Comparison of ENCODE assay signal across 10 cellular contexts in the genomic region with DNA sequence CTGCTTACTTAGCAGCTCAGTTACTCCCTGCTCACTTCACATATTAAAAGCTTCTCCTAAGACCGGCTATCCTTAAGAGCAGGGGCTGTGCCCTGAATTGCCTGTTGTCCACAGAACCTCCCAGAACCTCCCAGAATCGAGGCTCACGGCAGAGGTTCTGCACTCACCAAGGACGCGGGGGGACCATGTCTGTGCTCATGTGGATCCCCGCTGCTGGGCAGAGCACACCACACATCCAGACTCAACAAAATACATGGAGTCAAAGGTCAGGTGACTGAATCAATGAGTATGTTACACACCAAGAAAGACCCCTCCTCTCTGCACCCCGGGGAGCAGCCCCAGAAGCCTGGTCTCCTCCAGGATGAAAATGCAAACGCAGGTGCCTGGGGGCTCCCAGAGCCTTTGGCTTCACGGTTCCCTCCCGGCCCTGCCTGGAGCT.
DNase-seq lines count a peak whose midpoint lies in the region; ATAC-seq and TF ChIP-seq lines count a peak whose summit lies in the region.
"Had no signal": no experiment of that assay in that cellular context is flagged by ENCODE, and none has a peak within 500 bp of the region (broad histone marks: within the 10 kb centered on the region; RNA-seq: fewer than 3 reads in every experiment).

No MANE protein-coding gene starts in this region.

- CTCF ChIA-PET in IMR-90 (lab: Yijun Ruan, JAX), result interaction anchor here (0.5 to 1.2 kb wide), 3 partner anchors 62 to 212 kb away, joined by 3 to 5 read pairs (median 5); no protein-coding TSS in a partner anchor

- BruUV-seq in IMR-90 (replicated peaks; lab: Mats Ljungman, UMichigan), result no TSS peak

- in situ Hi-C loops in IMR-90 (cut with MboI; ENCODE audit: low sequenced_read_pairs), result loop anchor here (10.0 kb wide), 1 partner anchor 179 kb away; no protein-coding TSS in a partner anchor

- dilution Hi-C loops in IMR-90 (cut with HindIII; ENCODE audit: low sequenced_read_pairs, unreplicated experiment), result no loop called here

- peaks cover 6% of the 10 kb centered on the region for H3K79me2 ChIP-seq in DOHH2 (ENCODE audit: control insufficient read depth, low read length)

- no peak overlapping the region for H4K5ac ChIP-seq in IMR-90 (ENCODE audit: low read depth, low read length)

- TF ChIP-seq POLR2A in IMR-90 (IDR thresholded peaks at IDR 0.05; ENCODE audit: low read depth, low read length), result no peak

- no peak for TF ChIP-seq RAD21 in IMR-90 (IDR thresholded peaks at IDR 0.05; ENCODE audit: low read length)

- H2BK15ac ChIP-seq in IMR-90 (ENCODE audit: low read depth, low read length) (no peak overlapping the region), neuronal stem cell (ENCODE audit: low read length) (peak overlapping the region; percentile 7)

- H3K9me3 ChIP-seq in DOHH2 (ENCODE audit: control insufficient read depth, insufficient read depth, low read length) (no peaks in the 10 kb centered on the region), IMR-90 (ENCODE audit: control insufficient read depth, insufficient read depth, low read length) (no peaks in the 10 kb centered on the region), neuronal stem cell (replicated peaks in 1 of 2; ENCODE audit: control insufficient read depth in 2 of 2, insufficient read depth in 1 of 2, low read depth in 1 of 2, low read length in 2 of 2) (no peaks in the 10 kb centered on the region)
- H3K9me3 ChIP-seq: colonic mucosa, right atrium auricular region had no signal

- H3K4ac ChIP-seq in IMR-90 (ENCODE audit: low read depth, low read length), result no peak overlapping the region
- H3K4ac ChIP-seq in neuronal stem cell (ENCODE audit: low read length), result no peak overlapping the region

- H3K4me1 ChIP-seq in DOHH2 (ENCODE audit: control insufficient read depth, low read length), result peaks cover 51% of the 10 kb centered on the region
- H3K4me1 ChIP-seq in IMR-90 (ENCODE audit: control insufficient read depth, insufficient read depth, low read length), result no peaks in the 10 kb centered on the region; the same call in 1 of the 2 replicates
- H3K4me1 ChIP-seq in neuronal stem cell (ENCODE audit: control insufficient read depth in 2 of 2, insufficient read depth in 1 of 2, low read depth in 1 of 2, low read length in 2 of 2), result peaks cover 3 to 10% of the 10 kb centered on the region in 2 donors

- H4K8ac ChIP-seq in IMR-90 (ENCODE audit: low read depth in 2 of 2, low read length in 2 of 2), result no peak overlapping the region
- no peak overlapping the region for H4K8ac ChIP-seq in neuronal stem cell (ENCODE audit: low read depth, low read length)

- no peak overlapping the region for H4K91ac ChIP-seq in IMR-90 (ENCODE audit: insufficient read depth, low read depth, low read length)
- H4K91ac ChIP-seq in neuronal stem cell (ENCODE audit: low read depth, low read length, poor library complexity), result no peak overlapping the region

- H2BK12ac ChIP-seq in neuronal stem cell (ENCODE audit: low read length), result no peak overlapping the region

- H2BK20ac ChIP-seq in IMR-90 (ENCODE audit: low read depth, low read length), result no peak overlapping the region

- no peaks in the 10 kb centered on the region for H3K9me2 ChIP-seq in DOHH2 (replicated peaks; ENCODE audit: control insufficient read depth, low read length)

- H2AFZ ChIP-seq in IMR-90 (replicated peaks; ENCODE audit: low read length, poor library complexity) (no peak overlapping the region), neuronal stem cell (ENCODE audit: low read length) (peak overlapping the region; percentile 38)

- 0 out of 2 replicates have a peak overlapping the region, but pooled peaks have one; percentile 70 for H3K4me2 ChIP-seq in DOHH2 (ENCODE audit: low read length)
- no peak overlapping the region for H3K4me2 ChIP-seq in IMR-90 (ENCODE audit: low read depth, low read length)
- H3K4me2 ChIP-seq in neuronal stem cell (ENCODE audit: insufficient read depth, low read length, poor library complexity, severe bottlenecking), result no peak overlapping the region

- H3K9me1 ChIP-seq in IMR-90 (ENCODE audit: insufficient read depth, low read length), result no peaks in the 10 kb centered on the region

- H3K56ac ChIP-seq in IMR-90 (ENCODE audit: extremely low read depth, insufficient read depth, low read length), result no peak overlapping the region

- H2BK5ac ChIP-seq in IMR-90 (ENCODE audit: low read depth, low read length, poor library complexity, severe bottlenecking) (no peak overlapping the region), neuronal stem cell (ENCODE audit: low read length) (no peak overlapping the region)

- no peak for DNase-seq in IMR-90
- DNase-seq in caudate nucleus (lab: John Stamatoyannopoulos, UW), result no peak
- no peak for DNase-seq in neuronal stem cell (ENCODE audit: low spot score)
- no peak for DNase-seq in hepatic stellate cell (ENCODE audit: low spot score)
- DNase-seq in left colon, result no peak

- no peak overlapping the region for H2BK120ac ChIP-seq in IMR-90 (ENCODE audit: low read depth, low read length)
- no peak overlapping the region for H2BK120ac ChIP-seq in neuronal stem cell (ENCODE audit: low read depth, low read length)

- H3K9ac ChIP-seq in IMR-90 (ENCODE audit: low read depth, low read length), result no peak overlapping the region
- no peak overlapping the region for H3K9ac ChIP-seq in neuronal stem cell (ENCODE audit: low read depth, low read length, poor library complexity)

- H3K27ac ChIP-seq in DOHH2 (ENCODE audit: low read depth, low read length), result no peak overlapping the region
- H3K27ac ChIP-seq in IMR-90 (ENCODE audit: insufficient read depth, low read length), result no peak overlapping the region
- H3K27ac ChIP-seq in caudate nucleus (ENCODE audit: low read depth, low read length), result peak overlapping the region; percentile 36
- no peak overlapping the region for H3K27ac ChIP-seq in neuronal stem cell (replicated peaks; ENCODE audit: low read length)
- H3K27ac ChIP-seq: colonic mucosa, right atrium auricular region had no signal

- peak; percentile 5 for ATAC-seq in IMR-90 (ENCODE audit: low read depth)
- ATAC-seq in left colon, result no peak
- ATAC-seq in GM18519 (IDR thresholded peaks at IDR 0.05; ENCODE audit: low FRiP score, unreplicated experiment), result no peak
- ATAC-seq in HG03354 (IDR thresholded peaks at IDR 0.05; ENCODE audit: poor library complexity, severe bottlenecking, unreplicated experiment), result no peak

- peaks cover 27% of the 10 kb centered on the region for H3F3A ChIP-seq in DOHH2 (ENCODE audit: control insufficient read depth, insufficient read depth)

- intact Hi-C loops in IMR-90 (cut with micrococcal nuclease), result loop anchor here (1.0 to 2.0 kb wide), 2 partner anchors 61 to 181 kb away; no protein-coding TSS in a partner anchor
- intact Hi-C loops in left colon (cut with DNase I, micrococcal nuclease), result loop anchor here in 1 of 2 donors (10.0 kb wide), 1 partner anchor 179 kb away; no protein-coding TSS in a partner anchor

- WGBS in IMR-90 (ENCODE audit: extremely low coverage in 2 of 2, insufficient read length in 1 of 2), 2 experiments, result 86% methylated on average over 2 of the region's 10 CpGs; no CpG with 5 or more reads in 1 of the 2 experiments
- WGBS in neuronal stem cell (ENCODE audit: extremely low coverage in 2 of 2, insufficient read length in 2 of 2, insufficient replicate concordance in 1 of 2), 2 donors, result no CpG with 5 or more reads among the region's 10 CpGs

- H3K14ac ChIP-seq in IMR-90 (replicated peaks; ENCODE audit: low read depth, low read length), result no peak overlapping the region
- H3K14ac ChIP-seq in neuronal stem cell (ENCODE audit: low read length), result no peak overlapping the region

- H3K23ac ChIP-seq in IMR-90 (ENCODE audit: low read depth, low read length) (no peak overlapping the region), neuronal stem cell (ENCODE audit: low read depth, low read length, poor library complexity) (no peak overlapping the region)

- H2AK5ac ChIP-seq in IMR-90 (ENCODE audit: low read depth, low read length), result no peak overlapping the region; the same call in 1 of the 2 replicates
- no peak overlapping the region for H2AK5ac ChIP-seq in neuronal stem cell (ENCODE audit: low read depth, low read length)

- H3K18ac ChIP-seq in IMR-90 (ENCODE audit: low read depth, low read length), result no peak overlapping the region
- H3K18ac ChIP-seq in neuronal stem cell (ENCODE audit: low read length), result no peak overlapping the region

- H3K36me3 ChIP-seq in DOHH2 (ENCODE audit: control insufficient read depth, low read length) (peaks cover 27% of the 10 kb centered on the region), IMR-90 (ENCODE audit: control insufficient read depth, insufficient read depth, low read length) (no peaks in the 10 kb centered on the region; the same call in 1 of the 2 replicates), neuronal stem cell (replicated peaks in 1 of 2; ENCODE audit: control insufficient read depth in 2 of 2, insufficient read depth in 2 of 2, low read length in 2 of 2) (no peaks in the 10 kb centered on the region)
- H3K36me3 ChIP-seq: colonic mucosa, right atrium auricular region had no signal

- no peaks in the 10 kb centered on the region for H4K20me1 ChIP-seq in DOHH2 (ENCODE audit: control insufficient read depth, insufficient read depth, low read depth, low read length)
- H4K20me1 ChIP-seq in IMR-90 (ENCODE audit: insufficient read depth, low read length), result no peaks in the 10 kb centered on the region

- H3K27me3 ChIP-seq in DOHH2 (ENCODE audit: control insufficient read depth, low read length) (no peaks in the 10 kb centered on the region), IMR-90 (ENCODE audit: control insufficient read depth, insufficient read depth, low read length) (peaks cover 8% of the 10 kb centered on the region), neuronal stem cell (ENCODE audit: control insufficient read depth in 3 of 3, insufficient read depth in 3 of 3, low read depth in 1 of 3, low read length in 3 of 3) (no peaks in the 10 kb centered on the region)
- H3K27me3 ChIP-seq: colonic mucosa, right atrium auricular region had no signal

- no peak for TF ChIP-seq CTCF in DOHH2 (IDR thresholded peaks at IDR 0.05; ENCODE audit: low read depth, low read length, poor library complexity, severe bottlenecking)
- no peak for TF ChIP-seq CTCF in IMR-90 (conservative IDR thresholded peaks at IDR 0.05; ENCODE audit: low read depth, low read length)

- POLR2A ChIA-PET in IMR-90 (lab: Charles Lee; ENCODE audit: unreplicated experiment), result no interaction called here

- H3K79me1 ChIP-seq in IMR-90 (ENCODE audit: low read depth in 1 of 2, low read length in 2 of 2) (no peaks in the 10 kb centered on the region), neuronal stem cell (ENCODE audit: low read depth, low read length) (no peaks in the 10 kb centered on the region)

- no peak overlapping the region for H3K4me3 ChIP-seq in DOHH2 (ENCODE audit: low read length)
- H3K4me3 ChIP-seq in IMR-90 (ENCODE audit: insufficient read depth, low read depth, low read length), result no peak overlapping the region
- H3K4me3 ChIP-seq in neuronal stem cell (ENCODE audit: low read length in 2 of 2), result no peak overlapping the region
- H3K4me3 ChIP-seq: colonic mucosa, right atrium auricular region had no signal

- H2AK9ac ChIP-seq in IMR-90 (replicated peaks; ENCODE audit: low read depth, low read length, poor library complexity), result peak overlapping the region; percentile 71

TF ChIP-seq in IMR-90, 13 proteins besides CTCF, POLR2A, EP300 and RAD21:
- TF ChIP-seq FOS (IDR thresholded peaks at IDR 0.05; ENCODE audit: low read depth, low read length) (no peak), RFX5 (IDR thresholded peaks at IDR 0.05; ENCODE audit: low read depth, low read length) (no peak)
